Comparison of ENCODE assay signal across 12 cellular contexts in the genomic region with DNA sequence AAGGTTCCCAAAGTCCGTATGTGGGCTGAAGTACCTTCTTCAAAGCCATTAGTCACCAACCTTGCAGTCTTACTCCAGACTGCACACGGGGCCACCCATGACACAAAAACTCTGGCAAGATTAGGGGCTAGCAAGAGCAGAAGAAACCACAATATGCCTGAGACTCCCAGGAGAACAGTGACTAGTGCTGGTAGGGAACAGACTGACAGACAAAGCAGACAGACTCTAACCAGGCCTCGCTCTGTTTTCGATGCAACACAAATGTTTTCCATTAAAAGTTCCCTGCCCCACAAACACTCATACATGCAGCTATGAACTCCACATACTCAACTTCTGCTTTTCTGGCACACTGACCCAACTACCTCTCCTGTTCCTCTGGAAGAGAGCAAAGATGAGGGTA.
DNase-seq lines count a peak whose midpoint lies in the region; ATAC-seq and TF ChIP-seq lines count a peak whose summit lies in the region.
"Had no signal": no experiment of that assay in that cellular context is flagged by ENCODE, and none has a peak within 500 bp of the region (broad histone marks: within the 10 kb centered on the region; RNA-seq: fewer than 3 reads in every experiment).

No MANE protein-coding gene starts in this region.

- ATAC-seq in HG02852 (IDR thresholded peaks at IDR 0.05; ENCODE audit: unreplicated experiment) = no peak
- ATAC-seq: K562 had no signal

- H3K9me3 ChIP-seq in esophagus muscularis mucosa = no peaks in the 10 kb centered on the region
- H3K9me3 ChIP-seq in neutrophil = no peaks in the 10 kb centered on the region

- H3K27ac ChIP-seq in esophagus muscularis mucosa (replicated peaks in 1 of 4) (peak overlapping the region in 3 of 4 donors; percentile 6 to 49 (median 26)), neutrophil (peak overlapping the region; percentile 71)

- peaks cover 0 to 22% (median 17%) of the 10 kb centered on the region in 4 donors for H3K4me1 ChIP-seq in esophagus muscularis mucosa
- peaks cover 22 to 25% of the 10 kb centered on the region in 2 experiments for H3K4me1 ChIP-seq in neutrophil (ENCODE audit: control insufficient read depth in 1 of 2, insufficient read depth in 1 of 2, low read depth in 1 of 2, low read length in 1 of 2)

- TF ChIP-seq POLR2A in esophagus muscularis mucosa (IDR thresholded peaks at IDR 0.05; ENCODE audit: low read depth) = no peak

- TF ChIP-seq CTCF in esophagus muscularis mucosa (IDR thresholded peaks at IDR 0.05) (no peak), neutrophil (IDR thresholded peaks at IDR 0.05) (no peak)

- no peak for TF ChIP-seq EP300 in esophagus muscularis mucosa (IDR thresholded peaks at IDR 0.05)

- 57% methylated on average over 4 of the region's 4 CpGs for WGBS in esophagus muscularis mucosa

- DNase-seq in EH (ENCODE audit: low read depth) (peak; percentile 73), NOMO-1 treated with DMSO at 0.1 percent for 48 hours (lab: John Stamatoyannopoulos, UW; ENCODE audit: unreplicated experiment) (peak; percentile 52), esophagus muscularis mucosa (ENCODE audit: extremely low spot score) (no peak), epidermal melanocyte (ENCODE audit: insufficient read length, low spot score) (no peak), hypothalamus (lab: John Stamatoyannopoulos, UW) (no peak)
- no peak for DNase-seq in activated CD4-positive, CD25-positive, alpha-beta regulatory T cell treated with anti-CD3 and anti-CD28 coated beads, Interleukin-2, amount 50 U/mL, for 72 hours
- DNase-seq: activated CD8-positive, alpha-beta memory T cell treated with anti-CD3 and anti-CD28 coated beads, Interleukin-2, amount 50 U/mL, for 4 hours; COR-L47; nephron progenitor cell had no signal

- H3K4me3 ChIP-seq in esophagus muscularis mucosa (no peak overlapping the region), neutrophil (ENCODE audit: low read depth in 1 of 2, low read length in 1 of 2) (no peak overlapping the region)
- H3K4me3 ChIP-seq: K562 had no signal

- H3K27me3 ChIP-seq in esophagus muscularis mucosa = no peaks in the 10 kb centered on the region
- H3K27me3 ChIP-seq in neutrophil = no peaks in the 10 kb centered on the region

- intact Hi-C loops in esophagus muscularis mucosa (cut with DNase I) = no loop called here

- peaks cover 0 to 62% (median 24%) of the 10 kb centered on the region in 4 donors for H3K36me3 ChIP-seq in esophagus muscularis mucosa
- peaks cover 19% of the 10 kb centered on the region for H3K36me3 ChIP-seq in neutrophil

Comparison
In these comparisons a context has a peak if more than half of its experiments do, and no peak if none do; other contexts are left out.
1. DNase-seq: peak in EH (single experiment) and NOMO-1 treated with DMSO at 0.1 percent for 48 hours (single experiment); none in esophagus muscularis mucosa (single experiment), activated CD4-positive, CD25-positive, alpha-beta regulatory T cell treated with anti-CD3 and anti-CD28 coated beads, Interleukin-2, amount 50 U/mL, for 72 hours (single experiment), epidermal melanocyte (single experiment) and hypothalamus (0 of 51).